Comparison of ENCODE assay signal across 14 cellular contexts in the genomic region with DNA sequence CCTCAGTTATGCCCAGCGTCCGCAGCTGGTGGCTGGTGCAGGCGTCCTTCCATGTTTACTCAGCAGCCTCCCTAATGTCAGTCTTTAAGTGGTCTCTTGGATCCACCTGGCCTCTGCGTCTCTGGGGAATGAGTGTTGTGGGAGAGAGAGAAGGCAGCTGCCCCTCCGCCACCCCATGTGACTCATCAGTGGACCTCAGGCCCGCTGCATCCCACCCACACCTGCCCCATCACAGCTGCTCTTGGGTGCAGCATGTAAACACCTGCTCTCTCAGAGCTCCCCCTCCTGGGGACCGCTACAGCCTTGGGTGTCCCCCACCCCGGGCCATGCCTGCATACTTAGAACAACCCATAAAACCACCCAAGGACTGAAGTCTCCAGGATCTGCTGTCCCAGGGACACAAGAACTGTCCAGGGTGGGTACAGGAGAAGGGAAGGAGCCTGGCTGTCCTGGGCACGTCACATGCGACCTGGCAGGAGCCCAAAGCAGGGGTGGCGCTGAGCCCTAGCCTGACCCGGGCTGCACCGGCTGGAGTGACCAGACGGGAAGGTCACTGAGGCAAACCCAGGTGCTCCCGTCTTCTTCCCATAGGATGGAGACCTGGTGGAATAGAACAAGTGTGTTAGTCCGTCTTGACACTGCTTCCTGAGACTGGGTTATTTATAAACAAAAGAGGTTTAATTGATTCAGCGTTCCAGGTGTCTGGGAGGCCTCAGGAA. TPM values are rescaled to one million over a fixed set of nuclear protein-coding genes. Genes with fewer than 3 reads are reported as not detected.
DNase-seq lines count a peak whose midpoint lies in the region; ATAC-seq, FAIRE-seq and TF ChIP-seq lines count a peak whose summit lies in the region.
"Had no signal": no experiment of that assay in that cellular context is flagged by ENCODE, and none has a peak within 500 bp of the region (broad histone marks: within the 10 kb centered on the region; RNA-seq: fewer than 3 reads in every experiment).

No MANE protein-coding gene starts in this region.

- no peaks in the 10 kb centered on the region for H4K20me1 ChIP-seq in endothelial cell of umbilical vein (replicated peaks; ENCODE audit: control insufficient read depth, extremely low read depth, insufficient read depth, low read length)

- peak; percentile 14 for ATAC-seq in Right ventricle myocardium superior (ENCODE audit: poor library complexity)
- ATAC-seq in aorta (ENCODE audit: low FRiP score), result no peak
- no peak for ATAC-seq in GM19467 (IDR thresholded peaks at IDR 0.05; ENCODE audit: unreplicated experiment)
- ATAC-seq: T-cell had no signal

- no peak overlapping the region for H2AFZ ChIP-seq in endothelial cell of umbilical vein (ENCODE audit: low read depth, low read length)
- H2AFZ ChIP-seq: parathyroid adenoma had no signal

- TF ChIP-seq CTCF in right atrium auricular region (IDR thresholded peaks at IDR 0.05) (no peak), endothelial cell of umbilical vein (IDR thresholded peaks at IDR 0.05; ENCODE audit: extremely low read depth in 1 of 2, insufficient read depth in 1 of 2, low read depth in 1 of 2, low read length in 2 of 2) (no peak)

- H3K79me2 ChIP-seq in endothelial cell of umbilical vein (ENCODE audit: control insufficient read depth, insufficient read depth, low read length), result no peaks in the 10 kb centered on the region
- H3K79me2 ChIP-seq: parathyroid adenoma had no signal

- no peak for TF ChIP-seq POLR2A in endothelial cell of umbilical vein (IDR thresholded peaks at IDR 0.05; ENCODE audit: low read depth, low read length)

- H3K9ac ChIP-seq in endothelial cell of umbilical vein (replicated peaks; ENCODE audit: extremely low read depth, insufficient read depth, low read length), result no peak overlapping the region
- H3K9ac ChIP-seq: parathyroid adenoma had no signal

- intact Hi-C loops in Right ventricle myocardium superior (cut with DNase I), result loop anchor here (10.0 kb wide), 1 partner anchor 186 kb away; the partner anchor contains the start of genes TIGD7 and ZNF75A
- intact Hi-C loops in endothelial cell of umbilical vein (cut with micrococcal nuclease), result no loop called here
- intact Hi-C loops in aorta (cut with DNase I), result no loop called here

- no TSS peak for BruUV-seq in endothelial cell of umbilical vein (replicated peaks; lab: Mats Ljungman, UMichigan)

- H3K4me1 ChIP-seq in right atrium auricular region (peaks cover 0 to 16% of the 10 kb centered on the region in 2 donors), endothelial cell of umbilical vein (ENCODE audit: control insufficient read depth, extremely low read depth, insufficient read depth, low read length) (no peaks in the 10 kb centered on the region), aorta (ENCODE audit: control insufficient read depth in 1 of 2, insufficient read depth in 2 of 2, low read length in 2 of 2) (no peaks in the 10 kb centered on the region)
- H3K4me1 ChIP-seq: breast epithelium, parathyroid adenoma had no signal

- H3K9me1 ChIP-seq in endothelial cell of umbilical vein (replicated peaks; ENCODE audit: control insufficient read depth, extremely low read depth, insufficient read depth, low read length), result no peaks in the 10 kb centered on the region

- H3K36me3 ChIP-seq in right atrium auricular region (peaks cover 5% of the 10 kb centered on the region), endothelial cell of umbilical vein (ENCODE audit: control insufficient read depth in 2 of 2, extremely low read depth in 1 of 2, insufficient read depth in 2 of 2, low read length in 2 of 2) (peaks cover 0 to 6% of the 10 kb centered on the region in 2 experiments), aorta (ENCODE audit: control insufficient read depth in 1 of 2, insufficient read depth in 2 of 2, low read length in 1 of 2) (no peaks in the 10 kb centered on the region)
- H3K36me3 ChIP-seq: breast epithelium had no signal

- H3K27me3 ChIP-seq in right atrium auricular region, result no peaks in the 10 kb centered on the region
- no peaks in the 10 kb centered on the region for H3K27me3 ChIP-seq in endothelial cell of umbilical vein (ENCODE audit: control insufficient read depth in 2 of 2, insufficient read depth in 2 of 2, low read length in 2 of 2)
- no peaks in the 10 kb centered on the region for H3K27me3 ChIP-seq in aorta (ENCODE audit: control insufficient read depth in 1 of 2, insufficient read depth in 2 of 2, low read length in 1 of 2)
- H3K27me3 ChIP-seq: breast epithelium had no signal

- H3K27ac ChIP-seq in right atrium auricular region (no peak overlapping the region), endothelial cell of umbilical vein (ENCODE audit: insufficient read depth, low read depth, low read length) (no peak overlapping the region), aorta (ENCODE audit: low read depth in 1 of 2, low read length in 2 of 2) (no peak overlapping the region)
- H3K27ac ChIP-seq: breast epithelium, parathyroid adenoma had no signal

- DNase-seq in Right ventricle myocardium superior, result peak; percentile 51
- no peak for DNase-seq in right atrium auricular region (ENCODE audit: low spot score)
- peak; percentile 57 for DNase-seq in NCI-H2107 treated with DMSO at 0.1 percent for 48 hours (lab: John Stamatoyannopoulos, UW; ENCODE audit: unreplicated experiment)
- DNase-seq in endothelial cell of umbilical vein (ENCODE audit: low read depth, low spot score), result peak; percentile 10
- DNase-seq in aorta, result peak; percentile 42 to 69
- DNase-seq in anterior cingulate cortex (lab: John Stamatoyannopoulos, UW), result no peak
- no peak for DNase-seq in urothelium cell line (ENCODE audit: low spot score)
- DNase-seq: NCI-H2081 treated with DMSO at 0.1 percent for 48 hours, T-cell had no signal

- CTCF ChIA-PET in endothelial cell of umbilical vein (lab: Charles Lee), result no interaction called here

- FAIRE-seq in endothelial cell of umbilical vein (lab: Jason Lieb, UNC) (no peak), urothelium cell line (lab: Jason Lieb, UNC) (no peak)
- FAIRE-seq: GM18507 had no signal

- H3K4me3 ChIP-seq in right atrium auricular region (no peak overlapping the region), endothelial cell of umbilical vein (replicated peaks in 1 of 3; ENCODE audit: insufficient read depth in 1 of 3, low read depth in 1 of 3, low read length in 3 of 3) (no peak overlapping the region), aorta (ENCODE audit: low read length in 2 of 2) (no peak overlapping the region)
- H3K4me3 ChIP-seq: breast epithelium had no signal

- WGBS in aorta, 2 donors, result 54 to 59% methylated on average over 17 of the region's 17 CpGs

- POLR2A ChIA-PET in endothelial cell of umbilical vein (lab: Charles Lee), result interaction anchor here (0.6 kb wide), 1 partner anchor 215 kb away, joined by 5 read pairs; no protein-coding TSS in a partner anchor

- H3K9me3 ChIP-seq in right atrium auricular region (no peaks in the 10 kb centered on the region), endothelial cell of umbilical vein (replicated peaks; ENCODE audit: control insufficient read depth, insufficient read depth, low read length) (no peaks in the 10 kb centered on the region), aorta (ENCODE audit: control insufficient read depth, low read length) (no peaks in the 10 kb centered on the region)
- H3K9me3 ChIP-seq: breast epithelium had no signal

- H3K4me2 ChIP-seq in endothelial cell of umbilical vein (ENCODE audit: insufficient read depth, low read length), result no peak overlapping the region

- dilution Hi-C loops in endothelial cell of umbilical vein (cut with MboI; ENCODE audit: extremely low pct_ligation_motif_present, low sequenced_read_pairs), result no loop called here

RNA-seq across cellular contexts. Expression of gene C16orf90, which starts 4.2 kb away (rescaled TPM):
- not detected for total RNA-seq in Right ventricle myocardium superior
- not detected for total RNA-seq in right atrium auricular region
- total RNA-seq in endothelial cell of umbilical vein, result not detected in 2 replicates
- not detected in 2 replicates for polyA plus RNA-seq in endothelial cell of umbilical vein
- not detected in 2 replicates for polyA plus RNA-seq in endothelial cell of umbilical vein (2011; cell fraction: cytosol; rRNA removed)
- not detected in 2 replicates for polyA plus RNA-seq in endothelial cell of umbilical vein (2011; cell fraction: nucleus; rRNA removed)
- polyA plus RNA-seq in endothelial cell of umbilical vein (2012), result not detected in 2 replicates
- polyA minus RNA-seq in endothelial cell of umbilical vein, result not detected in 2 replicates
- polyA minus RNA-seq in endothelial cell of umbilical vein (2011; cell fraction: cytosol; rRNA and poly(A)+ RNA removed), result not detected
- not detected in 2 replicates for polyA minus RNA-seq in endothelial cell of umbilical vein (2011; cell fraction: nucleus; rRNA and poly(A)+ RNA removed)
- total RNA-seq in aorta, result not detected
- polyA plus RNA-seq in aorta, result not detected
- total RNA-seq: breast epithelium, T-cell had no signal
- polyA plus RNA-seq: BJ had no signal

RNA-seq across cellular contexts. Expression of gene CLUAP1, which starts 9.7 kb away (rescaled TPM):
- total RNA-seq in Right ventricle myocardium superior (17.4 TPM), right atrium auricular region (10 to 100 TPM in 1 of 2 donors, 1 to 10 TPM in 1; 8.8 to 10.9 TPM), endothelial cell of umbilical vein (16.5 and 17.2 TPM in 2 replicates), aorta (10 to 100 TPM; 15.3 to 23.7 TPM)
- polyA plus RNA-seq in endothelial cell of umbilical vein (3.5 and 5.8 TPM in 2 replicates), aorta (10 to 100 TPM; 12.3 to 22.2 TPM)
- 9.7 and 13.1 TPM in 2 replicates for polyA plus RNA-seq in endothelial cell of umbilical vein (2011; cell fraction: cytosol; rRNA removed)
- polyA plus RNA-seq in endothelial cell of umbilical vein (2011; cell fraction: nucleus; rRNA removed), result 17.8 and 20.0 TPM in 2 replicates
- polyA plus RNA-seq in endothelial cell of umbilical vein (2012), result 12.0 and 12.5 TPM in 2 replicates
- polyA minus RNA-seq in endothelial cell of umbilical vein, result 11.2 and 12.8 TPM in 2 replicates
- polyA minus RNA-seq in endothelial cell of umbilical vein (2011; cell fraction: cytosol; rRNA and poly(A)+ RNA removed), result 9.1 TPM
- 8.8 and 9.3 TPM in 2 replicates for polyA minus RNA-seq in endothelial cell of umbilical vein (2011; cell fraction: nucleus; rRNA and poly(A)+ RNA removed)

RNA-seq across cellular contexts. Expression of gene NAA60, which starts 47.6 kb away (rescaled TPM):
- total RNA-seq in Right ventricle myocardium superior (47.0 TPM), right atrium auricular region (10 to 100 TPM; 28.1 to 29.1 TPM), endothelial cell of umbilical vein (42.9 and 45.7 TPM in 2 replicates), aorta (10 to 100 TPM; 32.4 to 47.5 TPM)
- polyA plus RNA-seq in endothelial cell of umbilical vein (22.1 and 24.0 TPM in 2 replicates), aorta (10 to 100 TPM; 20.2 to 39.0 TPM)
- 19.8 and 20.2 TPM in 2 replicates for polyA plus RNA-seq in endothelial cell of umbilical vein (2011; cell fraction: cytosol; rRNA removed)
- polyA plus RNA-seq in endothelial cell of umbilical vein (2011; cell fraction: nucleus; rRNA removed), result 20.0 and 25.7 TPM in 2 replicates
- polyA plus RNA-seq in endothelial cell of umbilical vein (2012), result 37.4 and 40.4 TPM in 2 replicates
- 18.3 and 23.2 TPM in 2 replicates for polyA minus RNA-seq in endothelial cell of umbilical vein
- polyA minus RNA-seq in endothelial cell of umbilical vein (2011; cell fraction: cytosol; rRNA and poly(A)+ RNA removed), result 13.6 TPM
- 17.6 and 18.2 TPM in 2 replicates for polyA minus RNA-seq in endothelial cell of umbilical vein (2011; cell fraction: nucleus; rRNA and poly(A)+ RNA removed)

RNA-seq across cellular contexts. Expression of gene ZNF597, which starts 47.8 kb away (rescaled TPM):
- total RNA-seq in Right ventricle myocardium superior (1.5 TPM), right atrium auricular region (1 to 10 TPM; 1.3 to 2.2 TPM), endothelial cell of umbilical vein (1.4 and 1.9 TPM in 2 replicates), aorta (1 to 10 TPM; 2.9 to 3.2 TPM)
- polyA plus RNA-seq in endothelial cell of umbilical vein (0.72 and 0.75 TPM in 2 replicates), aorta (1 to 10 TPM in 1 of 2 donors, under 1 TPM in 1; 0.25 to 1.1 TPM)
- polyA plus RNA-seq in endothelial cell of umbilical vein (2011; cell fraction: cytosol; rRNA removed), result 0.72 and 1.0 TPM in 2 replicates
- polyA plus RNA-seq in endothelial cell of umbilical vein (2011; cell fraction: nucleus; rRNA removed), result 1.4 and 1.7 TPM in 2 replicates
- 1.5 and 1.7 TPM in 2 replicates for polyA plus RNA-seq in endothelial cell of umbilical vein (2012)
- 1.7 and 2.0 TPM in 2 replicates for polyA minus RNA-seq in endothelial cell of umbilical vein
- polyA minus RNA-seq in endothelial cell of umbilical vein (2011; cell fraction: cytosol; rRNA and poly(A)+ RNA removed), result 0.82 TPM
- polyA minus RNA-seq in endothelial cell of umbilical vein (2011; cell fraction: nucleus; rRNA and poly(A)+ RNA removed), result 2.0 and 2.2 TPM in 2 replicates

Comparison
In these comparisons a context has a peak if more than half of its experiments do, and no peak if none do; other contexts are left out.
1. DNase-seq: peak in Right ventricle myocardium superior (single experiment), NCI-H2107 treated with DMSO at 0.1 percent for 48 hours (single experiment), endothelial cell of umbilical vein (single experiment) and aorta (2 of 2); none in right atrium auricular region (single experiment), anterior cingulate cortex (0 of 58) and urothelium cell line (single experiment).